In the genomic region with DNA sequence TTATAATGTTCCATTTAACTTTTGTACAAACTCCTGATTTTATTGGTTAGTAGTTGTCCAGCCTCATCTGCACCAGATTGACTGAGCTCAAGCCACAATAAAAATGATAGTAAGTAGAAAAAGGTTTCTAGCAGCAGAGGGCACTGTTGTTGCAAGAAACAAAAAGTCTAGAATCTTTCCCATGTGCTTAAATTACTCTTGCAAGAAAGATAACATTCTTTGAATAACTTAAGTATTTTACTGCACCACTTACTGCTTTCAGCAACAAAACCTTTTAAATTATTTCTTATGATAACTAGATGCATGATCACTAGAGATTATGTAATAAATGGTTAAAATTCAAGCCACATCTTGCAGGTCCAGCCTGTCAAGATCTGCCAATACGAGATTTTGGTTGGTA, we compare ENCODE assay signal across 8 cellular contexts. TPM values are rescaled to one million over a fixed set of nuclear protein-coding genes. Genes with fewer than 3 reads are reported as not detected.
DNase-seq lines count a peak whose midpoint lies in the region; ATAC-seq and TF ChIP-seq lines count a peak whose summit lies in the region.

No MANE protein-coding gene starts in this region.

- BruUV-seq in MCF 10A (replicated peaks; lab: Mats Ljungman, UMichigan), result no TSS peak

- POLR2A ChIA-PET in MCF 10A (lab: Yijun Ruan, JAX), result interaction anchor here (0.6 to 1.8 kb wide), 5 partner anchors 32 to 125 kb away, joined by 4 to 5 read pairs (median 4); a partner anchor contains a TSS

- H3K27me3 ChIP-seq in uterus, result no peaks in the 10 kb centered on the region

- H3K4me3 ChIP-seq in uterus, result no peak overlapping the region

- no peaks in the 10 kb centered on the region for H3K4me1 Mint-ChIP-seq in MCF 10A (ENCODE audit: insufficient read depth, unreplicated experiment)

- no peaks in the 10 kb centered on the region for H3K27me3 Mint-ChIP-seq in MCF 10A (ENCODE audit: insufficient read depth, unreplicated experiment)

- peaks cover 49% of the 10 kb centered on the region for H3K36me3 Mint-ChIP-seq in MCF 10A (ENCODE audit: insufficient read depth, unreplicated experiment)

- H3K36me3 ChIP-seq in uterus, result no peaks in the 10 kb centered on the region

- H3K9me3 Mint-ChIP-seq in MCF 10A (ENCODE audit: unreplicated experiment), result no peaks in the 10 kb centered on the region

- H3K27ac ChIP-seq in uterus, result no peak overlapping the region

- no peaks in the 10 kb centered on the region for H3K4me1 ChIP-seq in uterus

- peak; percentile 63 for DNase-seq in SIG-M5 treated with dmso at 0.1 percent for 504 hours (lab: John Stamatoyannopoulos, UW; ENCODE audit: unreplicated experiment)
- no peak for DNase-seq in SIG-M5 (lab: John Stamatoyannopoulos, UW)
- peak; percentile 38 for DNase-seq in NCI-H2171 treated with DMSO at 0.1 percent for 48 hours (lab: John Stamatoyannopoulos, UW)
- peak; percentile 58 for DNase-seq in MCF 10A (ENCODE audit: unreplicated experiment)
- DNase-seq in kidney tubule cell (ENCODE audit: low spot score), result peak; percentile 68
- no peak for DNase-seq in uterus
- DNase-seq in HK-2 (ENCODE audit: unreplicated experiment), result no peak

- intact Hi-C loops in MCF 10A (cut with micrococcal nuclease), result loop anchor here (1.0 to 10.0 kb wide), 4 partner anchors 48 to 188 kb away; no protein-coding TSS in a partner anchor
- intact Hi-C loops in uterus (cut with DNase I; ENCODE audit: low total_unique reads), result no loop called here

- CTCF ChIA-PET in MCF 10A (lab: Yijun Ruan, JAX), result interaction anchor here (0.6 to 3.0 kb wide), 11 partner anchors 9 to 206 kb away, joined by 3 to 16 read pairs (median 4); a partner anchor contains a TSS

- H3K4me3 Mint-ChIP-seq in MCF 10A (ENCODE audit: unreplicated experiment), result no peak overlapping the region

- no peak for TF ChIP-seq POLR2A in uterus (IDR thresholded peaks at IDR 0.05)

- ATAC-seq in HG02588 (IDR thresholded peaks at IDR 0.05; ENCODE audit: unreplicated experiment), result peak; percentile 58

- no peak overlapping the region for H3K27ac Mint-ChIP-seq in MCF 10A (ENCODE audit: low read depth, unreplicated experiment)

- TF ChIP-seq CTCF in MCF 10A (IDR thresholded peaks at IDR 0.05; ENCODE audit: unreplicated experiment) (peak; percentile 46), uterus (IDR thresholded peaks at IDR 0.05) (peak; percentile 40 to 57 (median 48))

- no peaks in the 10 kb centered on the region for H3K9me3 ChIP-seq in uterus

RNA-seq across cellular contexts. Expression of a gene that starts 27.0 kb away (rescaled TPM):
- total RNA-seq in MCF 10A (2022) (not detected in 2 replicates), uterus (under 1 TPM in 1 of 4 donors, not detected in 3; 0.52 TPM)

Comparison
In these comparisons a context has a peak if more than half of its experiments do, and no peak if none do; other contexts are left out.
1. DNase-seq: peak in SIG-M5 treated with dmso at 0.1 percent for 504 hours (single experiment), NCI-H2171 treated with DMSO at 0.1 percent for 48 hours (single experiment), MCF 10A (single experiment) and kidney tubule cell (single experiment); none in SIG-M5 (single experiment), uterus (0 of 2) and HK-2 (single experiment).